In the genomic region with DNA sequence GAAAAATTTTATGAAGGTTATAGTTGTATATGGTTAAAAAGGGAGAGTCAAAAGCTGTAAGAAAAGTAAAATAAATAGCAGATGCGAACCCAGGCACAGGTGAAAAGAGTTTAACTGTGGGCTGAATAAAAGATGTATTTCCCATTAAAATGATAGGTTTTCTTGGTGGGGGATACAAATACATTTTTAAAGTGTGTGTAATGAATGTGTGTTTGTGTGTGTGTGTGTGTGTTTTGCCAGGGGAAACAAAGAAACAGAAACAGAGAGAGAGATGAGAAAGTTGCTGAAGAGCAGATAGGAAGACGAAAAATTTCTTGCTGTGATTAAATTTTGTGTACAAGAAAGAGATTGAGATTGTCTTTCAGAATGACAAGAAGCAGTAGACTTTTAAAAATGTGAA, we compare ENCODE assay signal across 12 cellular contexts. TPM values are rescaled to one million over a fixed set of nuclear protein-coding genes. Genes with fewer than 3 reads are reported as not detected.
DNase-seq lines count a peak whose midpoint lies in the region; ATAC-seq and TF ChIP-seq lines count a peak whose summit lies in the region.
"Had no signal": no experiment of that assay in that cellular context is flagged by ENCODE, and none has a peak within 500 bp of the region (broad histone marks: within the 10 kb centered on the region; RNA-seq: fewer than 3 reads in every experiment).

No MANE protein-coding gene starts in this region.

- intact Hi-C loops in A673 (cut with micrococcal nuclease; ENCODE audit: unreplicated experiment) (no loop called here), PC-3 (cut with micrococcal nuclease) (no loop called here), esophagus muscularis mucosa (cut with DNase I) (no loop called here), ovary (cut with DNase I) (no loop called here)

- H2AFZ ChIP-seq in PC-3 (ENCODE audit: low read length) (no peak overlapping the region), osteoblast (ENCODE audit: low read length) (no peak overlapping the region)

- peak overlapping the region; percentile 50 for H3K27ac ChIP-seq in A673 (ENCODE audit: low read depth, low read length, poor library complexity, severe bottlenecking)
- H3K27ac ChIP-seq in PC-3 (ENCODE audit: low read length), result peak overlapping the region; percentile 97
- peak overlapping the region; percentile 60 to 73 (median 64) for H3K27ac ChIP-seq in esophagus muscularis mucosa (replicated peaks in 1 of 4)
- H3K27ac ChIP-seq in osteoblast (ENCODE audit: low read depth, low read length), result peak overlapping the region; percentile 97
- no peak overlapping the region for H3K27ac ChIP-seq in ovary

- H3K4me3 ChIP-seq in A673 (ENCODE audit: low read depth, low read length, poor library complexity, severe bottlenecking), result no peak overlapping the region
- H3K4me3 ChIP-seq in PC-3 (ENCODE audit: low read length), result peak overlapping the region; percentile 11; the same call in 1 of the 2 replicates
- H3K4me3 ChIP-seq in esophagus muscularis mucosa, result no peak overlapping the region
- peak overlapping the region; percentile 3 for H3K4me3 ChIP-seq in osteoblast (ENCODE audit: insufficient read depth, low read length)
- no peak overlapping the region for H3K4me3 ChIP-seq in ovary

- no peaks in the 10 kb centered on the region for H3K9me3 ChIP-seq in A673 (ENCODE audit: low read depth, low read length, poor library complexity, severe bottlenecking)
- H3K9me3 ChIP-seq in PC-3 (ENCODE audit: low read length), result no peaks in the 10 kb centered on the region
- peaks cover 0 to 5% (median 0%) of the 10 kb centered on the region in 4 donors for H3K9me3 ChIP-seq in esophagus muscularis mucosa
- no peaks in the 10 kb centered on the region for H3K9me3 ChIP-seq in osteoblast (ENCODE audit: low read depth, low read length)
- H3K9me3 ChIP-seq in ovary, result no peaks in the 10 kb centered on the region

- TF ChIP-seq EP300 in esophagus muscularis mucosa (IDR thresholded peaks at IDR 0.05), result no peak
- TF ChIP-seq EP300 in ovary (IDR thresholded peaks at IDR 0.05), result no peak

- TF ChIP-seq CTCF in A673 (conservative IDR thresholded peaks at IDR 0.05; ENCODE audit: low read depth, low read length), result no peak
- no peak for TF ChIP-seq CTCF in PC-3 (conservative IDR thresholded peaks at IDR 0.05; ENCODE audit: low read depth, low read length)
- TF ChIP-seq CTCF in esophagus muscularis mucosa (IDR thresholded peaks at IDR 0.05), result no peak
- no peak for TF ChIP-seq CTCF in osteoblast (IDR thresholded peaks at IDR 0.05; ENCODE audit: extremely low read depth, low read depth, low read length)
- TF ChIP-seq CTCF in ovary (IDR thresholded peaks at IDR 0.05), result no peak

- WGBS in esophagus muscularis mucosa, result 89% methylated on average over 2 of the region's 2 CpGs
- 83 to 94% (median 92%) methylated on average over 2 of the region's 2 CpGs for WGBS in ovary, 3 donors

- H3K79me2 ChIP-seq in PC-3 (ENCODE audit: low read length) (no peaks in the 10 kb centered on the region; the same call in 1 of the 2 replicates), osteoblast (ENCODE audit: insufficient read depth, low read length) (peaks cover 51% of the 10 kb centered on the region)

- BruUV-seq in A673 (replicated peaks; lab: Mats Ljungman, UMichigan), result no TSS peak
- BruUV-seq in PC-3 (replicated peaks; lab: Mats Ljungman, UMichigan), result TSS peak; percentile 40

- H3F3A ChIP-seq in PC-3 (ENCODE audit: low read length, unreplicated experiment), result peaks cover 18% of the 10 kb centered on the region

- ATAC-seq in PC-3 (no peak), HG02852 (IDR thresholded peaks at IDR 0.05; ENCODE audit: unreplicated experiment) (no peak), HG03460 (IDR thresholded peaks at IDR 0.05; ENCODE audit: unreplicated experiment) (no peak)

- peak overlapping the region; percentile 90 for H3K9ac ChIP-seq in PC-3 (ENCODE audit: low read length)

- H4K20me1 ChIP-seq in PC-3 (ENCODE audit: low read length), result no peaks in the 10 kb centered on the region
- H4K20me1 ChIP-seq in osteoblast (ENCODE audit: insufficient read depth, low read length), result no peaks in the 10 kb centered on the region

- TF ChIP-seq POLR2A in esophagus muscularis mucosa (IDR thresholded peaks at IDR 0.05; ENCODE audit: low read depth) (no peak), ovary (IDR thresholded peaks at IDR 0.05) (no peak)

- CTCF ChIA-PET in A673 (lab: Charles Lee) (no interaction called here), PC-3 (lab: Charles Lee) (no interaction called here)

- H3K27me3 ChIP-seq in A673 (replicated peaks; ENCODE audit: insufficient read depth, low read depth, low read length, poor library complexity) (no peaks in the 10 kb centered on the region), PC-3 (ENCODE audit: low read length) (no peaks in the 10 kb centered on the region), esophagus muscularis mucosa (no peaks in the 10 kb centered on the region), osteoblast (ENCODE audit: insufficient read depth, low read length) (no peaks in the 10 kb centered on the region), ovary (no peaks in the 10 kb centered on the region)

- H3K4me2 ChIP-seq in PC-3 (ENCODE audit: low read length) (peak overlapping the region; percentile 65), osteoblast (ENCODE audit: insufficient read depth, low read length) (peak overlapping the region; percentile 63)

- no peaks in the 10 kb centered on the region for H3K9me2 ChIP-seq in PC-3 (replicated peaks; ENCODE audit: low read length)

- POLR2A ChIA-PET in A673 (lab: Charles Lee; ENCODE audit: low non-redundant PET) (no interaction called here), PC-3 (lab: Charles Lee; ENCODE audit: unreplicated experiment) (no interaction called here)

- H3K4me1 ChIP-seq in A673 (ENCODE audit: insufficient read depth, low read length, poor library complexity, severe bottlenecking) (peaks cover 63% of the 10 kb centered on the region), PC-3 (ENCODE audit: insufficient read depth, low read length) (peaks cover 78% of the 10 kb centered on the region), esophagus muscularis mucosa (peaks cover 0 to 14% (median 10%) of the 10 kb centered on the region in 4 donors), osteoblast (ENCODE audit: insufficient read depth, low read length) (peaks cover 56% of the 10 kb centered on the region), ovary (ENCODE audit: insufficient read depth) (no peaks in the 10 kb centered on the region)

- DNase-seq in A673 (ENCODE audit: low spot score) (no peak), PC-3 (no peak), esophagus muscularis mucosa (ENCODE audit: extremely low spot score) (no peak), osteoblast (ENCODE audit: insufficient read length, low spot score, missing footprints) (peak; percentile 27), iPS-NIHi7 (ENCODE audit: extremely low spot score) (no peak), ovary (no peak)
- DNase-seq: activated naive CD8-positive, alpha-beta T cell treated with anti-CD3 and anti-CD28 coated beads for 36 hours; GDM1; NCI-H446; stimulated activated CD4-positive, alpha-beta T cell treated with anti-CD3 and anti-CD28 coated beads, Interleukin-12 subunit alpha, Interleukin-12 subunit beta, amount 100 ng/mL, for 4 hours had no signal

- H3K36me3 ChIP-seq in A673 (ENCODE audit: insufficient read depth, low read length, poor library complexity, severe bottlenecking) (no peaks in the 10 kb centered on the region), PC-3 (ENCODE audit: low read depth, low read length) (no peaks in the 10 kb centered on the region), esophagus muscularis mucosa (no peaks in the 10 kb centered on the region), osteoblast (ENCODE audit: insufficient read depth, low read length) (peaks cover 11% of the 10 kb centered on the region), ovary (no peaks in the 10 kb centered on the region)

RNA-seq across cellular contexts. Expression of gene TFPI, which starts 12.1 kb away (rescaled TPM):
- total RNA-seq in A673 (2021), result 33.6 and 36.3 TPM in 2 replicates
- 15.0 and 16.0 TPM in 2 replicates for total RNA-seq in PC-3 (2014; rRNA removed)
- 10 to 100 TPM; 57.3 to 93.1 (median 68.2) TPM for total RNA-seq in esophagus muscularis mucosa
- 123 and 154 TPM in 2 replicates for total RNA-seq in osteoblast
- 10 to 100 TPM; 23.3 to 65.0 (median 48.8) TPM for total RNA-seq in ovary
- 10 to 100 TPM; 31.5 to 98.0 TPM for polyA plus RNA-seq in ovary
- total RNA-seq: activated naive CD8-positive, alpha-beta T cell treated with anti-CD3 and anti-CD28 coated beads for 36 hours had no signal

Comparison
In these comparisons a context has a peak if more than half of its experiments do, and no peak if none do; other contexts are left out.
1. H3K27ac ChIP-seq: peak in A673 (single experiment), PC-3 (single experiment), esophagus muscularis mucosa (4 of 4) and osteoblast (single experiment); none in ovary (0 of 2).
2. H3K4me3 ChIP-seq: peak in PC-3 (single experiment) and osteoblast (single experiment); none in A673 (single experiment), esophagus muscularis mucosa (0 of 4) and ovary (single experiment).